33 cellular contexts compared by ENCODE assay signal in the genomic region with DNA sequence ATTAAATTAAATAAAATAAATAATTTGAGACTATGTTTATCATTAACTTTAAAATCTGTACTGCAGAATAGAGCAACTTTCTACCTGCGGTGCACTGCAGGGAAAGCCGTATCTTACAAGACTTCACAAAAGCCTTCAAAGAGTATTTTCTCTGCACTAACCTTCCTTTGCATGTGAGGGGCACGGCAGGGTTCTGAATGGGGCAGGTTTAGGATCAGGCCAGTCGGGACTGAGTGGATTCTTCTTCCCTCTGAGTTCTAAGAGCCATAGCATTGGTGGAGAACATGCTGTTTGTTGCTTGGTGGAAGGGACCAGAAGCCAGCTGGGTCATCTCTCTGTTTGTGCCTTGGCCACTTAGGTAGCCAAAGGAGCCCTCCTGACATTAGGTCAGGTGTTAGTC.
"Had no signal": no experiment of that assay in that cellular context is flagged by ENCODE, and none has a peak within 500 bp of the region (broad histone marks: within the 10 kb centered on the region; RNA-seq: fewer than 3 reads in every experiment).

No MANE protein-coding gene starts in this region.

- DNase-seq: activated CD4-positive, alpha-beta memory T cell treated with anti-CD3 and anti-CD28 coated beads for 36 hours; activated CD4-positive, alpha-beta T cell treated with anti-CD3 and anti-CD28 coated beads for 36 hours; activated CD4-positive, alpha-beta T cell treated with anti-CD3 and anti-CD28 coated beads, Interleukin-2, amount 10 ng/mL, durations not matched to agents 24 days and 14 days; activated CD4-positive, CD25-positive, alpha-beta regulatory T cell; activated CD4-positive, CD25-positive, alpha-beta regulatory T cell treated with anti-CD3 and anti-CD28 coated beads, Interleukin-2, amount 50 U/mL, for 72 hours; activated CD8-positive, alpha-beta memory T cell treated with anti-CD3 and anti-CD28 coated beads, Interleukin-2, amount 10 ng/mL, durations not matched to agents 7 days and 5 days; activated CD8-positive, alpha-beta memory T cell treated with anti-CD3 and anti-CD28 coated beads, Interleukin-2, amount 50 U/mL, for 4 hours; activated CD8-positive, alpha-beta T cell treated with anti-CD3 and anti-CD28 coated beads, Interleukin-2, amount 10 ng/mL, durations not matched to agents 7 days and 5 days; activated effector memory CD4-positive, alpha-beta T cell treated with anti-CD3 and anti-CD28 coated beads, Interleukin-2, amount 50 U/mL, for 16 hours; activated naive CD4-positive, alpha-beta T cell treated with anti-CD3 and anti-CD28 coated beads for 36 hours; activated naive CD8-positive, alpha-beta T cell treated with anti-CD3 and anti-CD28 coated beads, Interleukin-2, amount 10 ng/mL, durations not matched to agents 7 days and 5 days; activated T-cell treated with anti-CD3 and anti-CD28 coated beads, Interleukin-2, amount 50 U/mL, for 1 hour; activated T-cell treated with anti-CD3 and anti-CD28 coated beads, Interleukin-2, amount 50 U/mL, for 48 hours; cortex of kidney; dermis blood vessel endothelial cell; effector CD4-positive, alpha-beta T cell; effector memory CD8-positive, alpha-beta T cell; esophagus squamous epithelium; head of caudate nucleus; T-cell; T-helper 17 cell; T1000; WERI-Rb-1 had no signal

- H3K36me3 Mint-ChIP-seq: activated CD4-positive, alpha-beta memory T cell treated with anti-CD3 and anti-CD28 coated beads for 36 hours; activated naive CD4-positive, alpha-beta T cell treated with anti-CD3 and anti-CD28 coated beads, Interleukin-2, amount 50 U/mL, for 72 hours; activated naive CD8-positive, alpha-beta T cell treated with anti-CD3 and anti-CD28 coated beads, Interleukin-2, amount 10 ng/mL, durations not matched to agents 7 days and 5 days; brain; T-cell had no signal

- H3K4me1 ChIP-seq: ascending aorta, breast epithelium had no signal

- H3K27me3 Mint-ChIP-seq: central memory CD8-positive, alpha-beta T cell; effector memory CD8-positive, alpha-beta T cell; T-helper 17 cell had no signal

- H3K36me3 ChIP-seq: ascending aorta, breast epithelium, cardiac muscle cell, esophagus squamous epithelium, WERI-Rb-1 had no signal

- H3K4me3 Mint-ChIP-seq: activated CD4-positive, alpha-beta memory T cell treated with anti-CD3 and anti-CD28 coated beads for 36 hours; activated CD4-positive, alpha-beta T cell treated with anti-CD3 and anti-CD28 coated beads for 36 hours; activated CD4-positive, alpha-beta T cell treated with anti-CD3 and anti-CD28 coated beads, Interleukin-2, amount 10 ng/mL, durations not matched to agents 24 days and 14 days; activated CD8-positive, alpha-beta memory T cell treated with anti-CD3 and anti-CD28 coated beads, Interleukin-2, amount 10 ng/mL, durations not matched to agents 7 days and 5 days; activated CD8-positive, alpha-beta T cell treated with anti-CD3 and anti-CD28 coated beads, Interleukin-2, amount 10 ng/mL, durations not matched to agents 7 days and 5 days; activated naive CD4-positive, alpha-beta T cell treated with anti-CD3 and anti-CD28 coated beads for 36 hours; activated naive CD8-positive, alpha-beta T cell treated with anti-CD3 and anti-CD28 coated beads, Interleukin-2, amount 10 ng/mL, durations not matched to agents 7 days and 5 days; activated T-helper 1 cell treated with anti-CD3 and anti-CD28 coated beads, Interleukin-12 subunit alpha, Interleukin-12 subunit beta, Interleukin-2, Interleukin-4 antibody, amounts not matched to agents 30 ng/mL and 10 ng/mL and 1 ng/mL, durations not matched to agents 14 hours and 24 hours and 36 hours; brain; central memory CD8-positive, alpha-beta T cell; effector memory CD8-positive, alpha-beta T cell; T-cell; T-helper 17 cell; T-helper 2 cell treated with Interferon-gamma antibody and Interleukin-4, amounts not matched to agents 5 μg/mL and 100 μg/mL, for 36 hours had no signal

- H3K27ac Mint-ChIP-seq: activated CD4-positive, alpha-beta memory T cell treated with anti-CD3 and anti-CD28 coated beads for 36 hours; activated CD4-positive, alpha-beta T cell treated with anti-CD3 and anti-CD28 coated beads for 36 hours; activated CD4-positive, alpha-beta T cell treated with anti-CD3 and anti-CD28 coated beads, Interleukin-2, amount 10 ng/mL, durations not matched to agents 24 days and 14 days; activated CD8-positive, alpha-beta memory T cell treated with anti-CD3 and anti-CD28 coated beads, Interleukin-2, amount 10 ng/mL, durations not matched to agents 7 days and 5 days; activated CD8-positive, alpha-beta T cell treated with anti-CD3 and anti-CD28 coated beads, Interleukin-2, amount 10 ng/mL, durations not matched to agents 7 days and 5 days; activated naive CD4-positive, alpha-beta T cell treated with anti-CD3 and anti-CD28 coated beads for 36 hours; activated naive CD4-positive, alpha-beta T cell treated with anti-CD3 and anti-CD28 coated beads, Interleukin-2, amount 50 U/mL, for 72 hours; activated naive CD8-positive, alpha-beta T cell treated with anti-CD3 and anti-CD28 coated beads, Interleukin-2, amount 10 ng/mL, durations not matched to agents 7 days and 5 days; activated T-helper 1 cell treated with anti-CD3 and anti-CD28 coated beads, Interleukin-12 subunit alpha, Interleukin-12 subunit beta, Interleukin-2, Interleukin-4 antibody, amounts not matched to agents 30 ng/mL and 10 ng/mL and 1 ng/mL, durations not matched to agents 14 hours and 24 hours and 36 hours; activated T-helper 2 cell treated with anti-CD3 and anti-CD28 coated beads, Interferon-gamma antibody, Interleukin-2, Interleukin-4, amounts not matched to agents 10 μg/mL and 5 μg/mL and 100 μg/mL, durations not matched to agents 14 hours and 24 hours and 36 hours; brain; effector memory CD8-positive, alpha-beta T cell; T-helper 17 cell; T-helper 2 cell treated with Interferon-gamma antibody and Interleukin-4, amounts not matched to agents 5 μg/mL and 100 μg/mL, for 36 hours had no signal

- H3K4me3 ChIP-seq: ascending aorta, breast epithelium, cardiac muscle cell, esophagus squamous epithelium had no signal

- H3K27ac ChIP-seq: ascending aorta, breast epithelium, cardiac muscle cell, epithelial cell of prostate, esophagus squamous epithelium, WERI-Rb-1 had no signal

- H3K9me3 ChIP-seq: ascending aorta, breast epithelium, esophagus squamous epithelium had no signal

- H3K27me3 ChIP-seq: ascending aorta, breast epithelium, cardiac muscle cell had no signal

- ATAC-seq: activated CD4-positive, alpha-beta T cell treated with anti-CD3 and anti-CD28 coated beads for 36 hours; activated CD8-positive, alpha-beta memory T cell treated with anti-CD3 and anti-CD28 coated beads, Interleukin-2, amount 10 ng/mL, durations not matched to agents 7 days and 5 days; activated CD8-positive, alpha-beta T cell treated with anti-CD3 and anti-CD28 coated beads, Interleukin-2, amount 10 ng/mL, durations not matched to agents 7 days and 5 days; activated naive CD4-positive, alpha-beta T cell treated with anti-CD3 and anti-CD28 coated beads, Interleukin-2, amount 50 U/mL, for 72 hours; effector memory CD8-positive, alpha-beta T cell; T-cell; T-helper 17 cell had no signal

- H3K9me3 Mint-ChIP-seq: activated CD4-positive, alpha-beta memory T cell treated with anti-CD3 and anti-CD28 coated beads for 36 hours; activated CD4-positive, alpha-beta T cell treated with anti-CD3 and anti-CD28 coated beads, Interleukin-2, amount 10 ng/mL, durations not matched to agents 24 days and 14 days; activated naive CD4-positive, alpha-beta T cell treated with anti-CD3 and anti-CD28 coated beads for 36 hours; activated naive CD4-positive, alpha-beta T cell treated with anti-CD3 and anti-CD28 coated beads, Interleukin-2, amount 50 U/mL, for 72 hours; activated naive CD8-positive, alpha-beta T cell treated with anti-CD3 and anti-CD28 coated beads, Interleukin-2, amount 10 ng/mL, durations not matched to agents 7 days and 5 days; activated T-helper 1 cell treated with anti-CD3 and anti-CD28 coated beads, Interleukin-12 subunit alpha, Interleukin-12 subunit beta, Interleukin-2, Interleukin-4 antibody, amounts not matched to agents 30 ng/mL and 10 ng/mL and 1 ng/mL, durations not matched to agents 14 hours and 24 hours and 36 hours; activated T-helper 2 cell treated with anti-CD3 and anti-CD28 coated beads, Interferon-gamma antibody, Interleukin-2, Interleukin-4, amounts not matched to agents 10 μg/mL and 5 μg/mL and 100 μg/mL, durations not matched to agents 14 hours and 24 hours and 36 hours; brain; central memory CD8-positive, alpha-beta T cell; effector memory CD8-positive, alpha-beta T cell; T-cell; T-helper 2 cell treated with Interferon-gamma antibody and Interleukin-4, amounts not matched to agents 5 μg/mL and 100 μg/mL, for 36 hours had no signal
